ENCODE assay signal across 3 cellular contexts in the genomic region with DNA sequence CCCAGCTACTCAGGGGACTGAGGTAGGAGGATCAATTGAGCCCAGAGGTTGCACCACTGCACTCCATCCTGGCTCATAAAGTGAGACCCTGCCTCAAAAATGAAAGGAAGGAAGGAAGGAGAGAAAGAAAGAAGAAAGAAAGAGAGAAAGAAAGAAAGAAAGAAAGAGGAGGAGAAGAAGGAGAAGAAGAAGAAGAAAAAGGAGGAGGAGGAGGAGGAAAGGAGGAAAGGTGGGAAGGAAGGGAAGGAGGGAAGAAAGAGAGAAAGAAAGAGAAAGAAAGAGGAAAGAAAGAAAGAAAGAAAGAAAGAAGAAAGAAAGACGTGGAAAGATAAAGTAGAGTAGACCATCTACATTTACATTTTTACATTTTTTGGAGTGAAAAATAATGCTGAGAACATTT.
TF ChIP-seq lines count a peak whose summit lies in the region.

No MANE protein-coding gene starts in this region.

TF ChIP-seq in HepG2, 621 proteins besides CTCF, POLR2A, EP300 and RAD21:
- TF ChIP-seq JDP2 (CRISPR knock-in tag; IDR thresholded peaks at IDR 0.05; ENCODE audit: borderline replicate concordance) (no peak), PLRG1 (conservative IDR thresholded peaks at IDR 0.05) (0 out of 2 replicates have a peak, but pooled peaks have one; percentile 53)

TF ChIP-seq in HEK293, 187 proteins besides CTCF, POLR2A, EP300 and RAD21:
- no peak for TF ChIP-seq ZNF510 (tag by site-specific recombination; IDR thresholded peaks at IDR 0.05; ENCODE audit: insufficient replicate concordance)
- TF ChIP-seq, protein P1, sequence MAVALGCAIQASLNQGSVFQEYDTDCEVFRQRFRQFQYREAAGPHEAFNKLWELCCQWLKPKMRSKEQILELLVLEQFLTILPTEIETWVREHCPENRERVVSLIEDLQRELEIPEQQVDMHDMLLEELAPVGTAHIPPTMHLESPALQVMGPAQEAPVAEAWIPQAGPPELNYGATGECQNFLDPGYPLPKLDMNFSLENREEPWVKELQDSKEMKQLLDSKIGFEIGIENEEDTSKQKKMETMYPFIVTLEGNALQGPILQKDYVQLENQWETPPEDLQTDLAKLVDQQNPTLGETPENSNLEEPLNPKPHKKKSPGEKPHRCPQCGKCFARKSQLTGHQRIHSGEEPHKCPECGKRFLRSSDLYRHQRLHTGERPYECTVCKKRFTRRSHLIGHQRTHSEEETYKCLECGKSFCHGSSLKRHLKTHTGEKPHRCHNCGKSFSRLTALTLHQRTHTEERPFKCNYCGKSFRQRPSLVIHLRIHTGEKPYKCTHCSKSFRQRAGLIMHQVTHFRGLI (tag by site-specific recombination; IDR thresholded peaks at IDR 0.05): no peak
- peak; percentile 86 for TF ChIP-seq ZNF366 (tag by site-specific recombination; conservative IDR thresholded peaks at IDR 0.05)
TF ChIP-seq in HEK293: peak in this region for 1.

TF ChIP-seq in K562, 482 proteins besides CTCF, POLR2A, EP300 and RAD21:
- TF ChIP-seq MCM3 (IDR thresholded peaks at IDR 0.05) (no peak), ZNF512 (tag; IDR thresholded peaks at IDR 0.05) (0 out of 2 replicates have a peak, but pooled peaks have one; percentile 48)
TF ChIP-seq in K562: peak in this region for 1.
